In the genomic region with DNA sequence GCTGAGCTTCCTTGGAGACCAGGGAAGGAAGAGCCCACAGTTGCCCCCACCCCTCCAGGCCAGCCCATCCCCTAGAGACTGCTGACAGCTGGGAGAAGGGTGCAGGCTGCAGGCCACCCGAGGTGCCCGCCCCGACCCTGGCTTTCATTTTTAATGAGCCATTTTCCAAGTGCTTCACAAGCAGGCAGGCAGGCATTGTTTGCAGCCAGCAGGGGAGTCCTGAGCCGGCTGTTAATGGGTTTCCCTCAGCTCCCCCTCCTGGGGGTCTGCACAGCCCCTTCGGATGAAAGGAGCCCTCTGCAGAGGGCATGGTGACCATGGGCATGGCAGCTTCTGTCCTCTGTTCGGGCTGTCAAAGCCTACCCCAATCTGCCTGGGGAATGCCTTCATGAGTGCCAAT, we compare ENCODE assay signal across 1 cellular context.
TF ChIP-seq lines count a peak whose summit lies in the region.

No MANE protein-coding gene starts in this region.

TF ChIP-seq in H1, 55 proteins besides CTCF, POLR2A, EP300 and RAD21:
- TF ChIP-seq TAF1 (IDR thresholded peaks at IDR 0.05; ENCODE audit: low read depth, low read length) (no peak), NANOG (IDR thresholded peaks at IDR 0.05; ENCODE audit: insufficient read depth, low read depth, low read length, poor library complexity, severe bottlenecking) (peak; percentile 79)
